ENCODE assay signal across 23 cellular contexts in genomic region chr1:236078988-236079387, GRCh38. TPM values are rescaled to one million over a fixed set of nuclear protein-coding genes. Genes with fewer than 3 reads are reported as not detected.
"Had no signal": no experiment of that assay in that cellular context is flagged by ENCODE, and none has a peak within 500 bp of the region (broad histone marks: within the 10 kb centered on the region; RNA-seq: fewer than 3 reads in every experiment).

No MANE protein-coding gene starts in this region.

- DNase-seq: colonic mucosa; cortex of kidney; effector CD4-positive, alpha-beta T cell; effector memory CD4-positive, alpha-beta T cell; foreskin keratinocyte; heart left ventricle; hypothalamus; immature natural killer cell; islet precursor cell; kidney; kidney glomerular epithelial cell; left colon; left ventricle myocardium inferior; lower lobe of right lung; mesenchymal stem cell; mucosa of descending colon; naive B cell had no signal

- H3K27me3 ChIP-seq: colonic mucosa, esophagus muscularis mucosa, foreskin keratinocyte, gastroesophageal sphincter, heart left ventricle, hepatocyte had no signal

- H3K27ac ChIP-seq: colonic mucosa, esophagus muscularis mucosa, foreskin keratinocyte, gastroesophageal sphincter, heart left ventricle, hepatocyte, left ventricle myocardium inferior, lower lobe of right lung had no signal

- H2AFZ ChIP-seq: hepatocyte had no signal

- H3K4me3 ChIP-seq: colonic mucosa, esophagus muscularis mucosa, gastroesophageal sphincter, heart left ventricle, hepatocyte, left ventricle myocardium inferior, lower lobe of right lung, mucosa of descending colon had no signal

- ATAC-seq: foreskin keratinocyte, gastroesophageal sphincter, heart left ventricle, left colon, left lobe of liver, lower lobe of right lung, mucosa of descending colon had no signal

- H3K4me2 ChIP-seq: hepatocyte had no signal

- H3K9me3 ChIP-seq: colonic mucosa, esophagus muscularis mucosa, gastroesophageal sphincter, heart left ventricle, left ventricle myocardium inferior, lower lobe of right lung, mucosa of descending colon had no signal

- H3K79me2 ChIP-seq: hepatocyte had no signal

- H3K4me1 ChIP-seq: colonic mucosa, gastroesophageal sphincter, lower lobe of right lung had no signal

- H3K36me3 ChIP-seq: colonic mucosa, esophagus muscularis mucosa, gastroesophageal sphincter, heart left ventricle, left ventricle myocardium inferior, lower lobe of right lung had no signal

- FAIRE-seq: endothelial cell of umbilical vein, frontal cortex, kidney had no signal

RNA-seq across cellular contexts. Expression of gene NID1, which starts 14.1 kb away (rescaled TPM):
- polyA plus RNA-seq: immature natural killer cell had no signal
